In the genomic region with DNA sequence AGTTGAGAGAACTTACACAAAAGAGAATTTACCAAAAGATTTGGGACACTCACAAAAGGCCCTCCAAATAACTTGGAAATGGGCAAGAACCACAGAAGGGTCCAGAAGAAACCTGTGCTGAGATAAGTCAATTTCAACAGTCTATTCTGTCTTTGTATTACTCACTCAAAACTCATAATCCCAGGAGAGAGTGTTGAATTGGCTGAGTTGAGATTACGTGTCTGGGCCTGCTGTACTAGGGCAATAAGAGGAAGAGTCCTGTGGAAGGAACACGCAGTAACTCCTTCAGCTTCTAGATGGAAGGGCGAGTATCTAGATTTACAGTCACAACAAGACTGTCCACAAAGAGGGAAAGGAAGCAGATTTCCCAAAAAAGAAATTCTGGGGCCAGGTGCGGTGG, we compare ENCODE assay signal across 18 cellular contexts. TPM values are rescaled to one million over a fixed set of nuclear protein-coding genes. Genes with fewer than 3 reads are reported as not detected.
DNase-seq lines count a peak whose midpoint lies in the region; ATAC-seq and TF ChIP-seq lines count a peak whose summit lies in the region.
"Had no signal": no experiment of that assay in that cellular context is flagged by ENCODE, and none has a peak within 500 bp of the region (broad histone marks: within the 10 kb centered on the region; RNA-seq: fewer than 3 reads in every experiment).

No MANE protein-coding gene starts in this region.

- H3K27me3 Mint-ChIP-seq in MCF 10A (ENCODE audit: insufficient read depth, unreplicated experiment) (no peaks in the 10 kb centered on the region), GM23338 (ENCODE audit: insufficient read depth, low read depth, poor library complexity) (no peaks in the 10 kb centered on the region)

- no peaks in the 10 kb centered on the region for H3K79me2 ChIP-seq in GM23338 (replicated peaks; ENCODE audit: insufficient read depth)

- no peak for TF ChIP-seq POLR2A in breast epithelium (IDR thresholded peaks at IDR 0.05)

- H3K27ac Mint-ChIP-seq in MCF 10A (ENCODE audit: low read depth, unreplicated experiment) (peak overlapping the region; percentile 49), GM23338 (no peak overlapping the region)

- H3K27ac ChIP-seq in breast epithelium: no peak overlapping the region
- H3K27ac ChIP-seq in left ventricle myocardium inferior (replicated peaks): peak overlapping the region; percentile 30
- H3K27ac ChIP-seq in thoracic aorta: peak overlapping the region; percentile 6 to 34
- H3K27ac ChIP-seq in GM23338 (ENCODE audit: low read depth): no peak overlapping the region
- H3K27ac ChIP-seq: C4-2B had no signal

- peak; percentile 90 for ATAC-seq in esophagus mucosa
- no peak for ATAC-seq in thoracic aorta (ENCODE audit: insufficient number of reproducible peaks, low FRiP score, low read depth)
- ATAC-seq in GM23338: no peak

- intact Hi-C loops in MCF 10A (cut with micrococcal nuclease): no loop called here
- intact Hi-C loops in breast epithelium (cut with DNase I; ENCODE audit: low total_unique reads): no loop called here
- intact Hi-C loops in left ventricle myocardium inferior (cut with micrococcal nuclease): no loop called here

- H2AFZ ChIP-seq in GM23338: no peak overlapping the region

- no peak overlapping the region for H3K4me3 ChIP-seq in breast epithelium
- H3K4me3 ChIP-seq in left ventricle myocardium inferior: no peak overlapping the region
- H3K4me3 ChIP-seq in thoracic aorta: no peak overlapping the region
- H3K4me3 ChIP-seq in GM23338: no peak overlapping the region

- TF ChIP-seq CTCF in MCF 10A (IDR thresholded peaks at IDR 0.05; ENCODE audit: unreplicated experiment): no peak
- no peak for TF ChIP-seq CTCF in breast epithelium (IDR thresholded peaks at IDR 0.05)
- no peak for TF ChIP-seq CTCF in left ventricle myocardium inferior (IDR thresholded peaks at IDR 0.05; ENCODE audit: borderline replicate concordance)
- TF ChIP-seq CTCF in thoracic aorta (IDR thresholded peaks at IDR 0.05): no peak
- no peak for TF ChIP-seq CTCF in GM23338 (conservative IDR thresholded peaks at IDR 0.05; ENCODE audit: low read depth in 2 of 2)

- CTCF ChIA-PET in MCF 10A (lab: Yijun Ruan, JAX): interaction anchor here (0.6 kb wide), 2 partner anchors 316 to 698 kb away, joined by 3 to 4 read pairs; no protein-coding TSS in a partner anchor

- no peaks in the 10 kb centered on the region for H3K9me2 ChIP-seq in GM23338 (ENCODE audit: insufficient read depth)

- H3K9me3 Mint-ChIP-seq in MCF 10A (ENCODE audit: unreplicated experiment) (peaks cover 8% of the 10 kb centered on the region), GM23338 (no peaks in the 10 kb centered on the region)

- H3K4me3 Mint-ChIP-seq in MCF 10A (ENCODE audit: unreplicated experiment): no peak overlapping the region
- H3K4me3 Mint-ChIP-seq in GM23338: no peak overlapping the region

- H3F3A ChIP-seq in GM23338 (replicated peaks; ENCODE audit: low read depth): no peaks in the 10 kb centered on the region

- no peaks in the 10 kb centered on the region for H3K9me3 ChIP-seq in breast epithelium
- no peaks in the 10 kb centered on the region for H3K9me3 ChIP-seq in left ventricle myocardium inferior (replicated peaks)
- H3K9me3 ChIP-seq in thoracic aorta: no peaks in the 10 kb centered on the region

- no peak overlapping the region for H3K4me2 ChIP-seq in GM23338

- H3K4me1 ChIP-seq in breast epithelium (no peaks in the 10 kb centered on the region), left ventricle myocardium inferior (no peaks in the 10 kb centered on the region), thoracic aorta (ENCODE audit: control insufficient read depth in 1 of 2, low read depth in 2 of 2) (peaks cover 9 to 29% of the 10 kb centered on the region in 2 donors), GM23338 (ENCODE audit: insufficient read depth) (peaks cover 6% of the 10 kb centered on the region; the same call in 1 of the 2 replicates)

- no peaks in the 10 kb centered on the region for H3K36me3 ChIP-seq in breast epithelium
- H3K36me3 ChIP-seq in left ventricle myocardium inferior: no peaks in the 10 kb centered on the region
- no peaks in the 10 kb centered on the region for H3K36me3 ChIP-seq in thoracic aorta
- no peaks in the 10 kb centered on the region for H3K36me3 ChIP-seq in GM23338 (ENCODE audit: insufficient read depth)

- no peaks in the 10 kb centered on the region for H4K20me1 ChIP-seq in GM23338 (replicated peaks; ENCODE audit: insufficient read depth)

- POLR2A ChIA-PET in MCF 10A (lab: Yijun Ruan, JAX): no interaction called here

- DNase-seq in MCF 10A (ENCODE audit: unreplicated experiment) (peak; percentile 47), breast epithelium (ENCODE audit: low spot score in 2 of 2) (no peak), left ventricle myocardium inferior (no peak), thoracic aorta (ENCODE audit: low spot score) (no peak), NCI-H510A treated with DMSO at 0.1 percent for 48 hours (lab: John Stamatoyannopoulos, UW) (no peak), GM23338 (ENCODE audit: low spot score) (no peak), AML-193 (lab: John Stamatoyannopoulos, UW) (no peak)
- DNase-seq: 8988T, COR-L47, HCEC 1CT, Kasumi-1, MV-4-11, NCI-H1417 treated with DMSO at 0.1 percent for 48 hours, NCI-H2081, NCI-H748 treated with DMSO at 0.1 percent for 48 hours, SHP77 treated with DMSO at 0.1 percent for 48 hours had no signal

- H3K4me1 Mint-ChIP-seq in MCF 10A (ENCODE audit: insufficient read depth, unreplicated experiment) (peaks cover 6% of the 10 kb centered on the region), GM23338 (peaks cover 9% of the 10 kb centered on the region)

- BruUV-seq in MCF 10A (replicated peaks; lab: Mats Ljungman, UMichigan): no TSS peak

- H3K36me3 Mint-ChIP-seq in MCF 10A (ENCODE audit: insufficient read depth, unreplicated experiment) (no peaks in the 10 kb centered on the region), GM23338 (ENCODE audit: low read depth) (no peaks in the 10 kb centered on the region)

- no peaks in the 10 kb centered on the region for H3K27me3 ChIP-seq in breast epithelium
- no peaks in the 10 kb centered on the region for H3K27me3 ChIP-seq in left ventricle myocardium inferior (ENCODE audit: low read depth)
- H3K27me3 ChIP-seq in thoracic aorta (replicated peaks; ENCODE audit: insufficient read depth): no peaks in the 10 kb centered on the region
- no peaks in the 10 kb centered on the region for H3K27me3 ChIP-seq in GM23338 (ENCODE audit: insufficient read depth)

TF ChIP-seq in GM23338, 12 proteins besides CTCF, POLR2A, EP300 and RAD21 (continues in another document):
- TF ChIP-seq ZNF114 (CRISPR knock-in tag; IDR thresholded peaks at IDR 0.05): no peak

RNA-seq across cellular contexts. Expression of gene DYNC1LI1, which starts 42.5 kb away (rescaled TPM):
- 39.1 and 47.6 TPM in 2 replicates for total RNA-seq in MCF 10A (2022)
- 10 to 100 TPM; 25.3 to 35.7 (median 31.8) TPM for total RNA-seq in breast epithelium
- total RNA-seq in esophagus mucosa: 21.3 TPM
- 53.8 TPM for total RNA-seq in left ventricle myocardium inferior
- 10 to 100 TPM; 28.3 to 44.4 TPM for total RNA-seq in thoracic aorta
- 45.1 and 52.9 TPM in 2 replicates for total RNA-seq in GM23338 (2014; rRNA removed; shearing (Covaris generic))
- polyA plus RNA-seq in GM23338 (2016; fragmentation: Nextera tagmentation; extraction: Ambion mirVana): 41.7 and 48.0 TPM in 2 replicates

Comparison
In these comparisons a context has a peak if more than half of its experiments do, and no peak if none do; other contexts are left out.
1. H3K27ac ChIP-seq: peak in left ventricle myocardium inferior (single experiment) and thoracic aorta (2 of 2); none in breast epithelium (0 of 2) and GM23338 (single experiment).